ENCODE assay signal across 1 cellular context in the genomic region with DNA sequence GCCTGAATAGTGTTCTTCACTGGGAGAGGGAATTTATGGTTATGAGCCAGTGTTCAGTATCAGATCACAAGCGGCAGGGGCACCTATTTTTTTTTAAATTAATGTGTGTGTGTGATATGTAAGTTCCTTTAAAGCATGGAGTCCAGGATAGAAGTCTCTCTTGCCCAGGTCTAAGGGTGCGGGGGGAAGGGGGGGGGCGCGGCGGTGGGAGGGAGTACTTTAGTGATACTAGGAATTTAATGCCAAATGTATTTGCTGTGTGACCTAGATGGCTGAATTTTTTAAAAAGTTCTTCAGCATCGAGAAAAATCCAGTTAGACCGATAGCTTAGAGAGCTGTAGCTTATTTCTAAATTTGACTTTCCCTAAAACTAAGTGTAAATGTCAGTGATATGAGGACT.
TF ChIP-seq lines count a peak whose summit lies in the region.

No MANE protein-coding gene starts in this region.

TF ChIP-seq in liver, 16 proteins besides CTCF, POLR2A, EP300 and RAD21 (continued from another document):
- TF ChIP-seq, protein P1, sequence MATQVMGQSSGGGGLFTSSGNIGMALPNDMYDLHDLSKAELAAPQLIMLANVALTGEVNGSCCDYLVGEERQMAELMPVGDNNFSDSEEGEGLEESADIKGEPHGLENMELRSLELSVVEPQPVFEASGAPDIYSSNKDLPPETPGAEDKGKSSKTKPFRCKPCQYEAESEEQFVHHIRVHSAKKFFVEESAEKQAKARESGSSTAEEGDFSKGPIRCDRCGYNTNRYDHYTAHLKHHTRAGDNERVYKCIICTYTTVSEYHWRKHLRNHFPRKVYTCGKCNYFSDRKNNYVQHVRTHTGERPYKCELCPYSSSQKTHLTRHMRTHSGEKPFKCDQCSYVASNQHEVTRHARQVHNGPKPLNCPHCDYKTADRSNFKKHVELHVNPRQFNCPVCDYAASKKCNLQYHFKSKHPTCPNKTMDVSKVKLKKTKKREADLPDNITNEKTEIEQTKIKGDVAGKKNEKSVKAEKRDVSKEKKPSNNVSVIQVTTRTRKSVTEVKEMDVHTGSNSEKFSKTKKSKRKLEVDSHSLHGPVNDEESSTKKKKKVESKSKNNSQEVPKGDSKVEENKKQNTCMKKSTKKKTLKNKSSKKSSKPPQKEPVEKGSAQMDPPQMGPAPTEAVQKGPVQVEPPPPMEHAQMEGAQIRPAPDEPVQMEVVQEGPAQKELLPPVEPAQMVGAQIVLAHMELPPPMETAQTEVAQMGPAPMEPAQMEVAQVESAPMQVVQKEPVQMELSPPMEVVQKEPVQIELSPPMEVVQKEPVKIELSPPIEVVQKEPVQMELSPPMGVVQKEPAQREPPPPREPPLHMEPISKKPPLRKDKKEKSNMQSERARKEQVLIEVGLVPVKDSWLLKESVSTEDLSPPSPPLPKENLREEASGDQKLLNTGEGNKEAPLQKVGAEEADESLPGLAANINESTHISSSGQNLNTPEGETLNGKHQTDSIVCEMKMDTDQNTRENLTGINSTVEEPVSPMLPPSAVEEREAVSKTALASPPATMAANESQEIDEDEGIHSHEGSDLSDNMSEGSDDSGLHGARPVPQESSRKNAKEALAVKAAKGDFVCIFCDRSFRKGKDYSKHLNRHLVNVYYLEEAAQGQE (IDR thresholded peaks at IDR 0.05), result no peak
- TF ChIP-seq HNF4A (conservative IDR thresholded peaks at IDR 0.05), result no peak
- TF ChIP-seq HNF4G (IDR thresholded peaks at IDR 0.05), result no peak
- no peak for TF ChIP-seq ATF3 (IDR thresholded peaks at IDR 0.05)
- TF ChIP-seq RXRA (IDR thresholded peaks at IDR 0.05), result no peak
- no peak for TF ChIP-seq YY1 (IDR thresholded peaks at IDR 0.05)
- TF ChIP-seq FOXA2 (IDR thresholded peaks at IDR 0.05), result no peak
- TF ChIP-seq JUND (IDR thresholded peaks at IDR 0.05), result no peak
